Comparison of ENCODE assay signal across 12 cellular contexts in the genomic region with DNA sequence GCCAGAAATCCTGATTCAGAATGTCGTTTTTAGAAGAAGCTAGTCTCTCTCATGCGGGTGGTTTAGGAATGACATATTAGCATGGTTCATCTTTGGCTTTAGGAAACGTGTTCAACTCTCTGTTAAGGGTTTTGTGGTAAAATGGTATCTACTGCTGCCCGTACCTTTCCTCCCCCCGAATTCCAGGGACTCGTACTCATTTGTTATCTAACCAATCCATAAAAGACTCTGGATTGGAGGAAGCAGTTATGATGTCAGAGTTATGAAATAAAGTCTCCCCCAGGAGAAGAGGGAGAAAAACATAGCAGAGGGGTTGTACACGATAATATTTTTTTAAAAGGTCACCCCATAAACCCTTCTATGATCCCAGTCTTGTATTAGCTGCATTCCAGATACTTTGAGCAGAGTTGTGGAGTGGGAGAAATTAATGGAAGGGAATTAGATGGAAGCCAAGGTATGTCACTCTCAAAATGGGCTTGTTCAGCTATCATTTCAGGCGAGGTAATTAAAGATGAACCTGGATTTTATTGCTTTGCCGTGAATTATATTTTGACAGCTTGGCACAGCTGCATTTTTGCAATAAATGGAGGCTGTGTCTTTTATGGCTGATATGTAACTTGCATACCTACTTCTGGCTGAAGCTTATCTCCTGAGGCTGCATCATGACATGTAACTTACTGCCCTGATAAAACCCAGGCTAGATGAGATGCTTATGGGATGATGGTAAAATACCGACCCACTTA. TPM values are rescaled to one million over a fixed set of nuclear protein-coding genes. Genes with fewer than 3 reads are reported as not detected.
DNase-seq lines count a peak whose midpoint lies in the region; ATAC-seq, FAIRE-seq and TF ChIP-seq lines count a peak whose summit lies in the region.
"Had no signal": no experiment of that assay in that cellular context is flagged by ENCODE, and none has a peak within 500 bp of the region (broad histone marks: within the 10 kb centered on the region; RNA-seq: fewer than 3 reads in every experiment).

No MANE protein-coding gene starts in this region.

- H3K9me3 ChIP-seq in keratinocyte (ENCODE audit: control insufficient read depth, low read depth, low read length), result no peaks in the 10 kb centered on the region
- no peaks in the 10 kb centered on the region for H3K9me3 ChIP-seq in skeletal muscle satellite cell (replicated peaks; ENCODE audit: low read length)

- peak overlapping the region; percentile 77 for H3K27ac ChIP-seq in keratinocyte (ENCODE audit: control insufficient read depth, insufficient read depth, low read length)
- no peak overlapping the region for H3K27ac ChIP-seq in caudate nucleus (ENCODE audit: low read depth, low read length)

- H3K9me1 ChIP-seq in keratinocyte (ENCODE audit: control insufficient read depth, extremely low read depth, insufficient read depth, low read length), result no peaks in the 10 kb centered on the region

- H3K27ac Mint-ChIP-seq in WTC11, result peak overlapping the region; percentile 85
- no peak overlapping the region for H3K27ac Mint-ChIP-seq in activated CD4-positive, alpha-beta T cell treated with anti-CD3 and anti-CD28 coated beads, Interleukin-2, amount 10 ng/mL, durations not matched to agents 7 days and 5 days
- H3K27ac Mint-ChIP-seq: activated CD8-positive, alpha-beta memory T cell treated with anti-CD3 and anti-CD28 coated beads, Interleukin-2, amount 10 ng/mL, durations not matched to agents 7 days and 5 days had no signal

- H3K36me3 Mint-ChIP-seq in WTC11, result peaks cover 49% of the 10 kb centered on the region
- no peaks in the 10 kb centered on the region for H3K36me3 Mint-ChIP-seq in activated CD4-positive, alpha-beta T cell treated with anti-CD3 and anti-CD28 coated beads, Interleukin-2, amount 10 ng/mL, durations not matched to agents 7 days and 5 days (ENCODE audit: low read depth)
- H3K36me3 Mint-ChIP-seq: activated CD8-positive, alpha-beta memory T cell treated with anti-CD3 and anti-CD28 coated beads, Interleukin-2, amount 10 ng/mL, durations not matched to agents 7 days and 5 days had no signal

- no peaks in the 10 kb centered on the region for H3K9me3 Mint-ChIP-seq in WTC11
- H3K9me3 Mint-ChIP-seq in activated CD4-positive, alpha-beta T cell treated with anti-CD3 and anti-CD28 coated beads, Interleukin-2, amount 10 ng/mL, durations not matched to agents 7 days and 5 days, result no peaks in the 10 kb centered on the region

- peaks cover 35% of the 10 kb centered on the region for H3K4me1 ChIP-seq in keratinocyte (ENCODE audit: control insufficient read depth, extremely low read depth, insufficient read depth, low read length)
- peaks cover 64% of the 10 kb centered on the region for H3K4me1 ChIP-seq in skeletal muscle satellite cell (ENCODE audit: control insufficient read depth, insufficient read depth, low read length)

- dilution Hi-C loops in keratinocyte (cut with MboI; ENCODE audit: extremely low pct_ligation_motif_present, low sequenced_read_pairs), result no loop called here

- H3K27me3 ChIP-seq in keratinocyte (ENCODE audit: control insufficient read depth, extremely low read depth, insufficient read depth, low read length), result no peaks in the 10 kb centered on the region
- no peaks in the 10 kb centered on the region for H3K27me3 ChIP-seq in skeletal muscle satellite cell (ENCODE audit: control insufficient read depth, insufficient read depth, low read length)

- H3K4me3 ChIP-seq in keratinocyte (ENCODE audit: control insufficient read depth in 2 of 3, extremely low read depth in 1 of 3, insufficient read depth in 2 of 3, low read depth in 1 of 3, low read length in 3 of 3), result peak overlapping the region in 2 of 3 experiments; percentile 34 to 61
- H3K4me3 ChIP-seq in skeletal muscle satellite cell (ENCODE audit: low read length), result no peak overlapping the region

- no peak for TF ChIP-seq CTCF in WTC11 (IDR thresholded peaks at IDR 0.05)
- TF ChIP-seq CTCF in keratinocyte (optimal IDR thresholded peaks at IDR 0.05 in 1 of 3, IDR thresholded peaks at IDR 0.05 in 1 of 3, conservative IDR thresholded peaks at IDR 0.05 in 1 of 3; ENCODE audit: extremely low read depth in 1 of 3, insufficient read depth in 2 of 3, low read length in 3 of 3), result no peak

- no peaks in the 10 kb centered on the region for H3K27me3 Mint-ChIP-seq in WTC11 (ENCODE audit: low read depth)
- no peaks in the 10 kb centered on the region for H3K27me3 Mint-ChIP-seq in activated CD4-positive, alpha-beta T cell treated with anti-CD3 and anti-CD28 coated beads, Interleukin-2, amount 10 ng/mL, durations not matched to agents 7 days and 5 days
- H3K27me3 Mint-ChIP-seq: activated CD8-positive, alpha-beta memory T cell treated with anti-CD3 and anti-CD28 coated beads, Interleukin-2, amount 10 ng/mL, durations not matched to agents 7 days and 5 days had no signal

- H3K36me3 ChIP-seq in keratinocyte (ENCODE audit: control insufficient read depth in 2 of 2, extremely low read depth in 1 of 2, insufficient read depth in 2 of 2, low read length in 2 of 2) (peaks cover 4 to 7% of the 10 kb centered on the region in 2 experiments), skeletal muscle satellite cell (ENCODE audit: insufficient read depth, low read length) (peaks cover 60% of the 10 kb centered on the region)

- H3K4me3 Mint-ChIP-seq in WTC11, result no peak overlapping the region
- H3K4me3 Mint-ChIP-seq in activated CD4-positive, alpha-beta T cell treated with anti-CD3 and anti-CD28 coated beads, Interleukin-2, amount 10 ng/mL, durations not matched to agents 7 days and 5 days, result no peak overlapping the region
- H3K4me3 Mint-ChIP-seq: activated CD8-positive, alpha-beta memory T cell treated with anti-CD3 and anti-CD28 coated beads, Interleukin-2, amount 10 ng/mL, durations not matched to agents 7 days and 5 days had no signal

- H3K79me2 ChIP-seq in keratinocyte (ENCODE audit: control insufficient read depth, insufficient read depth, low read length), result peaks cover 15% of the 10 kb centered on the region

- ATAC-seq in WTC11 (no peak), GM21390 (IDR thresholded peaks at IDR 0.05; ENCODE audit: unreplicated experiment) (no peak)
- ATAC-seq: activated CD8-positive, alpha-beta memory T cell treated with anti-CD3 and anti-CD28 coated beads, Interleukin-2, amount 10 ng/mL, durations not matched to agents 7 days and 5 days had no signal

- peaks cover 79% of the 10 kb centered on the region for H3K4me1 Mint-ChIP-seq in WTC11
- no peaks in the 10 kb centered on the region for H3K4me1 Mint-ChIP-seq in activated CD4-positive, alpha-beta T cell treated with anti-CD3 and anti-CD28 coated beads, Interleukin-2, amount 10 ng/mL, durations not matched to agents 7 days and 5 days
- H3K4me1 Mint-ChIP-seq: activated CD8-positive, alpha-beta memory T cell treated with anti-CD3 and anti-CD28 coated beads, Interleukin-2, amount 10 ng/mL, durations not matched to agents 7 days and 5 days had no signal

- H4K20me1 ChIP-seq in keratinocyte (ENCODE audit: control insufficient read depth, extremely low read depth, insufficient read depth, low read length), result no peaks in the 10 kb centered on the region

- CTCF ChIA-PET in WTC11 (lab: Charles Lee), result interaction anchor here (0.9 to 2.5 kb wide), 3 partner anchors 30 to 164 kb away, joined by 3 to 13 read pairs (median 4); no protein-coding TSS in a partner anchor
- CTCF ChIA-PET in activated CD4-positive, alpha-beta T cell treated with anti-CD3 and anti-CD28 coated beads, Interleukin-2, amount 10 ng/mL, durations not matched to agents 7 days and 5 days (lab: Charles Lee), result interaction anchor here (1.0 kb wide), 1 partner anchor 69 kb away, joined by 3 read pairs; no protein-coding TSS in a partner anchor

- DNase-seq in H4 (ENCODE audit: low spot score) (peak; percentile 34), WTC11 (ENCODE audit: low spot score) (no peak), keratinocyte (ENCODE audit: low read depth, low spot score) (no peak), caudate nucleus (lab: John Stamatoyannopoulos, UW) (no peak)
- DNase-seq in activated CD4-positive, alpha-beta T cell treated with anti-CD3 and anti-CD28 coated beads, Interleukin-2, amount 10 ng/mL, durations not matched to agents 7 days and 5 days, result no peak
- DNase-seq in activated CD8-positive, alpha-beta memory T cell treated with anti-CD3 and anti-CD28 coated beads, Interleukin-2, amount 50 U/mL, for 4 hours, result no peak
- DNase-seq: activated CD8-positive, alpha-beta memory T cell treated with anti-CD3 and anti-CD28 coated beads, Interleukin-2, amount 10 ng/mL, durations not matched to agents 7 days and 5 days; T-helper 1 cell had no signal

- FAIRE-seq in keratinocyte (lab: Jason Lieb, UNC), result no peak
- FAIRE-seq: colon, D721Med had no signal

- POLR2A ChIA-PET in WTC11 (lab: Charles Lee), result no interaction called here
- POLR2A ChIA-PET in activated CD4-positive, alpha-beta T cell treated with anti-CD3 and anti-CD28 coated beads, Interleukin-2, amount 10 ng/mL, durations not matched to agents 7 days and 5 days (lab: Charles Lee), result no interaction called here

- H3K9ac ChIP-seq in keratinocyte (ENCODE audit: control insufficient read depth, extremely low read depth, insufficient read depth, low read length) (peak overlapping the region; percentile 57), skeletal muscle satellite cell (ENCODE audit: low read depth, low read length) (peak overlapping the region; percentile 17)

- peak overlapping the region; percentile 62 for H2AFZ ChIP-seq in keratinocyte (ENCODE audit: control insufficient read depth, low read length)

- peak overlapping the region; percentile 78 for H3K4me2 ChIP-seq in keratinocyte (ENCODE audit: control insufficient read depth, extremely low read depth, insufficient read depth, low read depth, low read length)
- H3K4me2 ChIP-seq in skeletal muscle satellite cell (ENCODE audit: low read length), result no peak overlapping the region

TF ChIP-seq in WTC11, 78 proteins besides CTCF, POLR2A, EP300 and RAD21:
- TF ChIP-seq ZNF121 (CRISPR knock-in tag; IDR thresholded peaks at IDR 0.05), result no peak
- TF ChIP-seq TEAD4 (CRISPR knock-in tag; IDR thresholded peaks at IDR 0.05), result no peak

RNA-seq across cellular contexts. Expression of a gene that starts 31.3 kb away (rescaled TPM):
- 22.8 and 27.5 TPM in 2 replicates for total RNA-seq in H4 (2014; rRNA removed; shearing (Covaris generic))
- 157 to 185 TPM (median 173 TPM) in 3 replicates for total RNA-seq in WTC11 (2021)
- polyA plus RNA-seq in keratinocyte, result 31.4 to 37.6 TPM (median 31.9 TPM) in 3 replicates
- 33.9 TPM for polyA plus RNA-seq in keratinocyte (2011; ENCODE audit: low read depth)
- polyA plus RNA-seq in keratinocyte (2011; cell fraction: cytosol; rRNA removed), result 29.6 and 33.6 TPM in 2 replicates
- 35.5 and 37.1 TPM in 2 replicates for polyA plus RNA-seq in keratinocyte (2011; cell fraction: nucleus; rRNA removed)
- polyA plus RNA-seq in keratinocyte (2012; ENCODE audit: low replicate concordance), result 10.5 and 39.8 TPM in 2 replicates
- 80.6 to 150 TPM (median 93.5 TPM) in 3 replicates for polyA minus RNA-seq in keratinocyte
- polyA minus RNA-seq in keratinocyte (2011; cell fraction: cytosol; rRNA and poly(A)+ RNA removed), result 38.8 TPM
- polyA minus RNA-seq in keratinocyte (2011; cell fraction: nucleus; rRNA and poly(A)+ RNA removed), result 16.4 and 37.4 TPM in 2 replicates
- total RNA-seq in skeletal muscle satellite cell (2012; rRNA removed), result 150 and 176 TPM in 2 replicates
- total RNA-seq in activated CD4-positive, alpha-beta T cell treated with anti-CD3 and anti-CD28 coated beads, Interleukin-2, amount 10 ng/mL, durations not matched to agents 7 days and 5 days, result under 1 TPM; 0.08 to 0.50 TPM

Comparison
In these comparisons a context has a peak if more than half of its experiments do, and no peak if none do; other contexts are left out.
1. RNA of a gene that starts 31.3 kb away (total RNA-seq): 157 to 185 TPM in WTC11 and 22.8 to 27.5 TPM in H4; 0.08 to 0.50 TPM in activated CD4-positive, alpha-beta T cell treated with anti-CD3 and anti-CD28 coated beads, Interleukin-2, amount 10 ng/mL, durations not matched to agents 7 days and 5 days; every median in the first group is over 10 times any median in the second.